In the genomic region with DNA sequence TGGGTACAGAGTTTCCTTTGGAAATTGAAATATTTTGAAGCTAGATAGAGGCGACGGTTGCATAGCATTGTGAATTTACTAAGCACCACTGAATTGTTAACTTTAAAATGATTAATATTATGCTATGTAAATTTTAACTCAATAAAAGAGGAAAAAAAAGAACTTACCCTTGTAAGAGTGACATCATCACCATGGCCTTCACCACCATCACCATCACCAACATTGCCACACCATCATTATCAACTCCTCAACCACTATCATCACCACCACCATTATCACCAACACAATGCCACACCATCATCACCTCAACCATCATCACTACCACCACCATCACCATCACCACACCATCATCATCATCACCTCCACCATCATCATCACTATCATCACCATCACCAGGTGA, we compare ENCODE assay signal across 22 cellular contexts.
DNase-seq lines count a peak whose midpoint lies in the region; ATAC-seq, FAIRE-seq and TF ChIP-seq lines count a peak whose summit lies in the region.
"Had no signal": no experiment of that assay in that cellular context is flagged by ENCODE, and none has a peak within 500 bp of the region (broad histone marks: within the 10 kb centered on the region; RNA-seq: fewer than 3 reads in every experiment).

No MANE protein-coding gene starts in this region.

- dilution Hi-C loops in IMR-90 (cut with HindIII; ENCODE audit: low sequenced_read_pairs, unreplicated experiment), result no loop called here

- H3K18ac ChIP-seq in IMR-90 (ENCODE audit: low read depth, low read length), result no peak overlapping the region

- WGBS in HepG2 (ENCODE audit: low lambda C conversion rate), result 4% methylated on average over 2 of the region's 2 CpGs
- 88% methylated on average over 2 of the region's 2 CpGs for WGBS in right lobe of liver (ENCODE audit: insufficient coverage, low coverage, low lambda C conversion rate, missing lambda C conversion rate)
- no CpG with 5 or more reads among the region's 2 CpGs for WGBS in IMR-90 (ENCODE audit: extremely low coverage in 2 of 2, insufficient read length in 1 of 2), 2 experiments

- in situ Hi-C loops in HepG2 (cut with HindIII; ENCODE audit: extremely low pct_ligation_motif_present, low pct_unique_long_range_greater_than_20kb) (no loop called here), IMR-90 (cut with MboI; ENCODE audit: low sequenced_read_pairs) (no loop called here)

- no peak overlapping the region for H3K56ac ChIP-seq in IMR-90 (ENCODE audit: extremely low read depth, insufficient read depth, low read length)

- no peaks in the 10 kb centered on the region for H3K79me2 ChIP-seq in HepG2 (ENCODE audit: insufficient read depth, low read length)

- no peak overlapping the region for H2BK15ac ChIP-seq in IMR-90 (ENCODE audit: low read depth, low read length)

- H3K4me1 Mint-ChIP-seq in activated T-helper 2 cell treated with anti-CD3 and anti-CD28 coated beads, Interferon-gamma antibody, Interleukin-2, Interleukin-4, amounts not matched to agents 10 μg/mL and 5 μg/mL and 100 μg/mL, durations not matched to agents 14 hours and 24 hours and 36 hours (ENCODE audit: low read depth), result no peaks in the 10 kb centered on the region
- H3K4me1 Mint-ChIP-seq: B cell had no signal

- peak overlapping the region; percentile 26 for H2BK5ac ChIP-seq in IMR-90 (ENCODE audit: low read depth, low read length, poor library complexity, severe bottlenecking)

- no peak overlapping the region for H2BK20ac ChIP-seq in IMR-90 (ENCODE audit: low read depth, low read length)

- no peak for TF ChIP-seq CTCF in HepG2 (CRISPR knock-in tag; IDR thresholded peaks at IDR 0.05)
- no peak for TF ChIP-seq CTCF in right lobe of liver (IDR thresholded peaks at IDR 0.05)
- no peak for TF ChIP-seq CTCF in IMR-90 (conservative IDR thresholded peaks at IDR 0.05; ENCODE audit: low read depth, low read length)

- H2BK120ac ChIP-seq in IMR-90 (ENCODE audit: low read depth, low read length), result no peak overlapping the region

- CTCF ChIA-PET in HepG2 (lab: Yijun Ruan, JAX; ENCODE audit: low intra/inter-chr PET ratio, low total read pairs) (no interaction called here), IMR-90 (lab: Yijun Ruan, JAX) (interaction anchor here (0.7 kb wide), 1 partner anchor 44 kb away, joined by 3 read pairs; no protein-coding TSS in a partner anchor)

- POLR2A ChIA-PET in HepG2 (lab: Yijun Ruan, JAX) (no interaction called here), IMR-90 (lab: Charles Lee; ENCODE audit: unreplicated experiment) (no interaction called here)

- no peak for ATAC-seq in HepG2
- ATAC-seq in right lobe of liver, result no peak
- ATAC-seq in IMR-90 (ENCODE audit: low read depth), result no peak
- ATAC-seq: A549; CD8-positive, alpha-beta T cell had no signal

- H3K23ac ChIP-seq in IMR-90 (ENCODE audit: low read depth, low read length), result no peak overlapping the region

- H3K4me3 ChIP-seq in HepG2 (replicated peaks in 1 of 3; ENCODE audit: insufficient read depth in 1 of 3, low read depth in 2 of 3, low read length in 3 of 3) (no peak overlapping the region), right lobe of liver (no peak overlapping the region), IMR-90 (ENCODE audit: insufficient read depth, low read depth, low read length) (no peak overlapping the region)
- H3K4me3 ChIP-seq: A549; BLaER1 treated with 17β-estradiol and CSF1 and Interleukin-3, amounts not matched to agents 10 nM and 100 nM had no signal

- H4K8ac ChIP-seq in IMR-90 (ENCODE audit: low read depth in 2 of 2, low read length in 2 of 2), result no peak overlapping the region

- no peak overlapping the region for H4K91ac ChIP-seq in IMR-90 (ENCODE audit: insufficient read depth, low read depth, low read length)

- no peak overlapping the region for H2AK9ac ChIP-seq in IMR-90 (replicated peaks; ENCODE audit: low read depth, low read length, poor library complexity)

- no peak overlapping the region for H3K4me2 ChIP-seq in HepG2 (ENCODE audit: low read depth, low read length)
- H3K4me2 ChIP-seq in IMR-90 (ENCODE audit: low read depth, low read length), result no peak overlapping the region
- H3K4me2 ChIP-seq: A549; BLaER1 treated with 17β-estradiol and CSF1 and Interleukin-3, amounts not matched to agents 10 nM and 100 nM had no signal

- H3K36me3 Mint-ChIP-seq in activated T-helper 2 cell treated with anti-CD3 and anti-CD28 coated beads, Interferon-gamma antibody, Interleukin-2, Interleukin-4, amounts not matched to agents 10 μg/mL and 5 μg/mL and 100 μg/mL, durations not matched to agents 14 hours and 24 hours and 36 hours (ENCODE audit: low read depth), result no peaks in the 10 kb centered on the region
- H3K36me3 Mint-ChIP-seq: CD8-positive, alpha-beta T cell had no signal

- no peaks in the 10 kb centered on the region for H3K27me3 Mint-ChIP-seq in activated T-helper 2 cell treated with anti-CD3 and anti-CD28 coated beads, Interferon-gamma antibody, Interleukin-2, Interleukin-4, amounts not matched to agents 10 μg/mL and 5 μg/mL and 100 μg/mL, durations not matched to agents 14 hours and 24 hours and 36 hours (ENCODE audit: low read depth)
- H3K27me3 Mint-ChIP-seq: B cell; CD4-positive, alpha-beta T cell had no signal

- intact Hi-C loops in HepG2 (cut with micrococcal nuclease; ENCODE audit: unreplicated experiment), result no loop called here
- intact Hi-C loops in right lobe of liver (cut with DNase I), result no loop called here
- intact Hi-C loops in IMR-90 (cut with micrococcal nuclease), result no loop called here
- intact Hi-C loops in activated T-helper 2 cell treated with anti-CD3 and anti-CD28 coated beads, Interferon-gamma antibody, Interleukin-2, Interleukin-4, amounts not matched to agents 10 μg/mL and 5 μg/mL and 100 μg/mL, durations not matched to agents 14 hours and 24 hours and 36 hours (cut with micrococcal nuclease), result no loop called here

- H4K20me1 ChIP-seq in HepG2 (ENCODE audit: insufficient read depth, low read length) (no peaks in the 10 kb centered on the region), IMR-90 (ENCODE audit: insufficient read depth, low read length) (no peaks in the 10 kb centered on the region)
- H4K20me1 ChIP-seq: BLaER1 treated with 17β-estradiol and CSF1 and Interleukin-3, amounts not matched to agents 10 nM and 100 nM had no signal

- no peak overlapping the region for H3K9ac ChIP-seq in HepG2 (ENCODE audit: insufficient read depth, low read depth, low read length)
- H3K9ac ChIP-seq in IMR-90 (ENCODE audit: low read depth, low read length), result no peak overlapping the region
- H3K9ac ChIP-seq: BLaER1 treated with 17β-estradiol and CSF1 and Interleukin-3, amounts not matched to agents 10 nM and 100 nM had no signal

- H3K4ac ChIP-seq in IMR-90 (ENCODE audit: low read depth, low read length), result no peak overlapping the region

- peaks cover 14% of the 10 kb centered on the region for H3K9me3 Mint-ChIP-seq in activated T-helper 2 cell treated with anti-CD3 and anti-CD28 coated beads, Interferon-gamma antibody, Interleukin-2, Interleukin-4, amounts not matched to agents 10 μg/mL and 5 μg/mL and 100 μg/mL, durations not matched to agents 14 hours and 24 hours and 36 hours

- no peaks in the 10 kb centered on the region for H3K27me3 ChIP-seq in HepG2 (ENCODE audit: control insufficient read depth in 1 of 2, insufficient read depth in 2 of 2, low read length in 2 of 2)
- H3K27me3 ChIP-seq in right lobe of liver, result no peaks in the 10 kb centered on the region
- no peaks in the 10 kb centered on the region for H3K27me3 ChIP-seq in IMR-90 (ENCODE audit: control insufficient read depth, insufficient read depth, low read length)
- H3K27me3 ChIP-seq: BLaER1 treated with 17β-estradiol and CSF1 and Interleukin-3, amounts not matched to agents 10 nM and 100 nM had no signal

- no peak overlapping the region for H4K5ac ChIP-seq in IMR-90 (ENCODE audit: low read depth, low read length)

- TF ChIP-seq RAD21 in HepG2 (CRISPR knock-in tag; IDR thresholded peaks at IDR 0.05) (no peak), IMR-90 (IDR thresholded peaks at IDR 0.05; ENCODE audit: low read length) (no peak)

- H3K4me3 Mint-ChIP-seq in activated T-helper 2 cell treated with anti-CD3 and anti-CD28 coated beads, Interferon-gamma antibody, Interleukin-2, Interleukin-4, amounts not matched to agents 10 μg/mL and 5 μg/mL and 100 μg/mL, durations not matched to agents 14 hours and 24 hours and 36 hours (ENCODE audit: low read depth), result no peak overlapping the region
- H3K4me3 Mint-ChIP-seq: B cell; CD4-positive, alpha-beta T cell; CD8-positive, alpha-beta T cell had no signal

- H3K36me3 ChIP-seq in HepG2 (replicated peaks in 1 of 2; ENCODE audit: control insufficient read depth in 1 of 2, insufficient read depth in 2 of 2, low read length in 2 of 2), result no peaks in the 10 kb centered on the region
- no peaks in the 10 kb centered on the region for H3K36me3 ChIP-seq in right lobe of liver
- H3K36me3 ChIP-seq in IMR-90 (ENCODE audit: control insufficient read depth, insufficient read depth, low read length), result no peaks in the 10 kb centered on the region
- H3K36me3 ChIP-seq: BLaER1 treated with 17β-estradiol and CSF1 and Interleukin-3, amounts not matched to agents 10 nM and 100 nM had no signal

- BruUV-seq in HepG2 (replicated peaks; lab: Mats Ljungman, UMichigan), result no TSS peak
- no TSS peak for BruUV-seq in IMR-90 (replicated peaks; lab: Mats Ljungman, UMichigan)

- no peak overlapping the region for H2AFZ ChIP-seq in HepG2 (ENCODE audit: low read length)
- H2AFZ ChIP-seq in IMR-90 (replicated peaks; ENCODE audit: low read length, poor library complexity), result no peak overlapping the region

- no peak overlapping the region for H3K27ac Mint-ChIP-seq in activated T-helper 2 cell treated with anti-CD3 and anti-CD28 coated beads, Interferon-gamma antibody, Interleukin-2, Interleukin-4, amounts not matched to agents 10 μg/mL and 5 μg/mL and 100 μg/mL, durations not matched to agents 14 hours and 24 hours and 36 hours
- H3K27ac Mint-ChIP-seq: B cell; CD4-positive, alpha-beta T cell; CD8-positive, alpha-beta T cell had no signal

- no peak overlapping the region for H3K27ac ChIP-seq in HepG2 (ENCODE audit: extremely low read length, insufficient read depth, low read length)
- H3K27ac ChIP-seq in right lobe of liver, result no peak overlapping the region
- H3K27ac ChIP-seq in IMR-90 (ENCODE audit: insufficient read depth, low read length), result no peak overlapping the region
- H3K27ac ChIP-seq: 22Rv1; A549; BLaER1 treated with 17β-estradiol and CSF1 and Interleukin-3, amounts not matched to agents 10 nM and 100 nM; C4-2B had no signal

- TF ChIP-seq POLR2A in HepG2 (IDR thresholded peaks at IDR 0.05; ENCODE audit: insufficient read depth in 1 of 2, low read depth in 2 of 2, low read length in 2 of 2), result no peak
- TF ChIP-seq POLR2A in right lobe of liver (IDR thresholded peaks at IDR 0.05), result no peak
- no peak for TF ChIP-seq POLR2A in IMR-90 (IDR thresholded peaks at IDR 0.05; ENCODE audit: low read depth, low read length)

- H3K79me1 ChIP-seq in IMR-90 (ENCODE audit: low read depth in 1 of 2, low read length in 2 of 2), result no peaks in the 10 kb centered on the region

- DNase-seq in HepG2 (ENCODE audit: low spot score), result no peak
- DNase-seq in right lobe of liver, result no peak
- DNase-seq in IMR-90, result no peak
- no peak for DNase-seq in urothelium cell line (ENCODE audit: low spot score)
- no peak for DNase-seq in SHP77 (lab: John Stamatoyannopoulos, UW)
- no peak for DNase-seq in activated T-helper 2 cell treated with anti-CD3 and anti-CD28 coated beads, Interferon-gamma antibody, Interleukin-2, Interleukin-4, amounts not matched to agents 10 μg/mL and 5 μg/mL and 100 μg/mL, durations not matched to agents 14 hours and 24 hours and 36 hours (ENCODE audit: low spot score)
- DNase-seq: AML-193; Caco-2; Calu3; CD4-positive, alpha-beta T cell; CD8-positive, alpha-beta T cell; DMS79 treated with DMSO at 0.1 percent for 48 hours; GF-D8 had no signal

- no peaks in the 10 kb centered on the region for H3K9me1 ChIP-seq in IMR-90 (ENCODE audit: insufficient read depth, low read length)

- no peak overlapping the region for H3K14ac ChIP-seq in IMR-90 (replicated peaks; ENCODE audit: low read depth, low read length)

- no peaks in the 10 kb centered on the region for H3K4me1 ChIP-seq in HepG2 (ENCODE audit: insufficient read depth, low read length)
- no peaks in the 10 kb centered on the region for H3K4me1 ChIP-seq in right lobe of liver
- no peaks in the 10 kb centered on the region for H3K4me1 ChIP-seq in IMR-90 (ENCODE audit: control insufficient read depth, insufficient read depth, low read length)
- H3K4me1 ChIP-seq: A549; BLaER1 treated with 17β-estradiol and CSF1 and Interleukin-3, amounts not matched to agents 10 nM and 100 nM; Caco-2 had no signal

- no peak for FAIRE-seq in HepG2 (lab: Jason Lieb, UNC)
- FAIRE-seq in urothelium cell line (lab: Jason Lieb, UNC), result peak; percentile 88
- FAIRE-seq: A549, D721Med, G401.6, GM12891, GM19239 had no signal

- H2AK5ac ChIP-seq in IMR-90 (ENCODE audit: low read depth, low read length), result no peak overlapping the region

- peaks cover 45% of the 10 kb centered on the region for H3K9me3 ChIP-seq in HepG2 (ENCODE audit: low read length)
- H3K9me3 ChIP-seq in right lobe of liver, result no peaks in the 10 kb centered on the region
- peaks cover 21% of the 10 kb centered on the region; the same call in 1 of the 2 replicates for H3K9me3 ChIP-seq in IMR-90 (ENCODE audit: control insufficient read depth, insufficient read depth, low read length)
- H3K9me3 ChIP-seq: A549 had no signal

- TF ChIP-seq EP300 in HepG2 (IDR thresholded peaks at IDR 0.05; ENCODE audit: low read depth in 2 of 2, low read length in 2 of 2), result no peak
- no peak for TF ChIP-seq EP300 in HepG2 (CRISPR knock-in tag; IDR thresholded peaks at IDR 0.05; ENCODE audit: borderline replicate concordance)
